Comparison of ENCODE assay signal across 15 cellular contexts in genomic region chr19:15532779-15533521, GRCh38. TPM values are rescaled to one million over a fixed set of nuclear protein-coding genes. Genes with fewer than 3 reads are reported as not detected.
DNase-seq lines count a peak whose midpoint lies in the region; ATAC-seq, FAIRE-seq and TF ChIP-seq lines count a peak whose summit lies in the region.
"Had no signal": no experiment of that assay in that cellular context is flagged by ENCODE, and none has a peak within 500 bp of the region (broad histone marks: within the 10 kb centered on the region; RNA-seq: fewer than 3 reads in every experiment).

No MANE protein-coding gene starts in this region.

- FAIRE-seq in HepG2 (lab: Jason Lieb, UNC): no peak
- no peak for FAIRE-seq in HTR-8/SVneo (lab: Jason Lieb, UNC)
- FAIRE-seq: RCC 7860 had no signal

- ATAC-seq in HepG2: peak; percentile 41; the same call in 1 of the 3 replicates
- ATAC-seq: left lung had no signal

- no peak for TF ChIP-seq RAD21 in HepG2 (CRISPR knock-in tag; IDR thresholded peaks at IDR 0.05)

- intact Hi-C loops in HepG2 (cut with micrococcal nuclease; ENCODE audit: unreplicated experiment): no loop called here

- no peak overlapping the region for H3K9ac ChIP-seq in HepG2 (ENCODE audit: insufficient read depth, low read depth, low read length)

- DNase-seq in NCI-H1417 (lab: John Stamatoyannopoulos, UW): peak in 2 of 3 experiments; percentile 23 to 63
- no peak for DNase-seq in NCI-H1417 treated with DMSO at 0.1 percent for 48 hours (lab: John Stamatoyannopoulos, UW)
- DNase-seq in M059J (ENCODE audit: low read depth): peak; percentile 15
- no peak for DNase-seq in activated CD4-positive, alpha-beta memory T cell treated with anti-CD3 and anti-CD28 coated beads, Interleukin-2, amount 10 ng/mL, durations not matched to agents 7 days and 5 days
- DNase-seq in HepG2 (ENCODE audit: low spot score): no peak
- no peak for DNase-seq in NCI-H187 (lab: John Stamatoyannopoulos, UW)
- DNase-seq in HTR-8/SVneo (ENCODE audit: insufficient read length, low spot score): no peak
- DNase-seq in coronary artery (ENCODE audit: low spot score): no peak
- DNase-seq: 8988T; amygdala; DMS53; glutamatergic neuron; left lung; stimulated activated naive CD4-positive, alpha-beta T cell treated with Interleukin-2 at 50 U/mL for 16 hours had no signal

- 0 out of 5 replicates have a peak, but pooled peaks cover 0 to 4% of the 10 kb centered on the region in 2 experiments for H3K27me3 ChIP-seq in HepG2 (ENCODE audit: control insufficient read depth in 1 of 2, insufficient read depth in 2 of 2, low read length in 2 of 2)

- no peak for TF ChIP-seq POLR2A in HepG2 (IDR thresholded peaks at IDR 0.05; ENCODE audit: insufficient read depth in 1 of 2, low read depth in 2 of 2, low read length in 2 of 2)

- in situ Hi-C loops in HepG2 (cut with HindIII; ENCODE audit: extremely low pct_ligation_motif_present, low pct_unique_long_range_greater_than_20kb): no loop called here

- H3K79me2 ChIP-seq in HepG2 (ENCODE audit: insufficient read depth, low read length): no peaks in the 10 kb centered on the region

- no peaks in the 10 kb centered on the region for H3K4me1 ChIP-seq in HepG2 (ENCODE audit: insufficient read depth, low read length)

- BruUV-seq in HepG2 (replicated peaks; lab: Mats Ljungman, UMichigan): no TSS peak

- no peak for TF ChIP-seq EP300 in HepG2 (IDR thresholded peaks at IDR 0.05; ENCODE audit: low read depth in 2 of 2, low read length in 2 of 2)
- no peak for TF ChIP-seq EP300 in HepG2 (CRISPR knock-in tag; IDR thresholded peaks at IDR 0.05; ENCODE audit: borderline replicate concordance)

- no peaks in the 10 kb centered on the region for H4K20me1 ChIP-seq in HepG2 (ENCODE audit: insufficient read depth, low read length)

- H3K4me3 Mint-ChIP-seq in activated CD4-positive, alpha-beta memory T cell treated with anti-CD3 and anti-CD28 coated beads, Interleukin-2, amount 10 ng/mL, durations not matched to agents 7 days and 5 days: no peak overlapping the region

- peaks cover 12% of the 10 kb centered on the region for H3K27me3 Mint-ChIP-seq in activated CD4-positive, alpha-beta memory T cell treated with anti-CD3 and anti-CD28 coated beads, Interleukin-2, amount 10 ng/mL, durations not matched to agents 7 days and 5 days

- CTCF ChIA-PET in activated CD4-positive, alpha-beta memory T cell treated with anti-CD3 and anti-CD28 coated beads, Interleukin-2, amount 10 ng/mL, durations not matched to agents 7 days and 5 days (lab: Charles Lee): interaction anchor here (2.1 kb wide), 1 partner anchor 23 kb away, joined by 5 read pairs; no protein-coding TSS in a partner anchor
- CTCF ChIA-PET in HepG2 (lab: Yijun Ruan, JAX; ENCODE audit: low intra/inter-chr PET ratio, low total read pairs): no interaction called here

- H3K36me3 Mint-ChIP-seq in activated CD4-positive, alpha-beta memory T cell treated with anti-CD3 and anti-CD28 coated beads, Interleukin-2, amount 10 ng/mL, durations not matched to agents 7 days and 5 days (ENCODE audit: low read depth): peaks cover 14% of the 10 kb centered on the region

- H3K4me3 ChIP-seq in HepG2 (replicated peaks in 1 of 3; ENCODE audit: insufficient read depth in 1 of 3, low read depth in 2 of 3, low read length in 3 of 3) (no peak overlapping the region), coronary artery (no peak overlapping the region)
- H3K4me3 ChIP-seq: left lung had no signal

- peaks cover 11% of the 10 kb centered on the region for H3K9me3 Mint-ChIP-seq in activated CD4-positive, alpha-beta memory T cell treated with anti-CD3 and anti-CD28 coated beads, Interleukin-2, amount 10 ng/mL, durations not matched to agents 7 days and 5 days

- 3% methylated on average over 2 of the region's 2 CpGs for WGBS in HepG2 (ENCODE audit: low lambda C conversion rate)

- H3K36me3 ChIP-seq in HepG2 (replicated peaks in 1 of 2; ENCODE audit: control insufficient read depth in 1 of 2, insufficient read depth in 2 of 2, low read length in 2 of 2): no peaks in the 10 kb centered on the region
- H3K36me3 ChIP-seq: left lung had no signal

- H3K9me3 ChIP-seq in HepG2 (ENCODE audit: low read length): no peaks in the 10 kb centered on the region; the same call in 1 of the 2 replicates

- peak overlapping the region; percentile 53 for H3K27ac Mint-ChIP-seq in activated CD4-positive, alpha-beta memory T cell treated with anti-CD3 and anti-CD28 coated beads, Interleukin-2, amount 10 ng/mL, durations not matched to agents 7 days and 5 days

- no peak overlapping the region for H3K4me2 ChIP-seq in HepG2 (ENCODE audit: low read depth, low read length)

- POLR2A ChIA-PET in activated CD4-positive, alpha-beta memory T cell treated with anti-CD3 and anti-CD28 coated beads, Interleukin-2, amount 10 ng/mL, durations not matched to agents 7 days and 5 days (lab: Charles Lee): interaction anchor here (1.0 kb wide), 1 partner anchor 114 kb away, joined by 4 read pairs; the partner anchor contains the start of gene AKAP8L
- POLR2A ChIA-PET in HepG2 (lab: Yijun Ruan, JAX): no interaction called here

- H3K27ac ChIP-seq in HepG2 (ENCODE audit: extremely low read length, insufficient read depth, low read length): no peak overlapping the region
- no peak overlapping the region for H3K27ac ChIP-seq in coronary artery

- no peak overlapping the region for H2AFZ ChIP-seq in HepG2 (ENCODE audit: low read length)

- peaks cover 28% of the 10 kb centered on the region for H3K4me1 Mint-ChIP-seq in activated CD4-positive, alpha-beta memory T cell treated with anti-CD3 and anti-CD28 coated beads, Interleukin-2, amount 10 ng/mL, durations not matched to agents 7 days and 5 days

- TF ChIP-seq CTCF in HepG2 (CRISPR knock-in tag; IDR thresholded peaks at IDR 0.05) (peak; percentile 37), coronary artery (IDR thresholded peaks at IDR 0.05) (no peak)

TF ChIP-seq in HepG2, 621 proteins besides CTCF, POLR2A, EP300 and RAD21 (continues in another document):
- no peak for TF ChIP-seq NPAS2 (CRISPR knock-in tag; IDR thresholded peaks at IDR 0.05; ENCODE audit: borderline replicate concordance)

RNA-seq across cellular contexts. Expression of gene CYP4F22, which starts 24.6 kb away (rescaled TPM):
- not detected in 2 replicates for total RNA-seq in M059J (2014; rRNA removed; shearing (Covaris generic))
- 1 to 10 TPM; 1.4 TPM for total RNA-seq in activated CD4-positive, alpha-beta memory T cell treated with anti-CD3 and anti-CD28 coated beads, Interleukin-2, amount 10 ng/mL, durations not matched to agents 7 days and 5 days
- total RNA-seq in HepG2 (2016; rRNA removed; fragmentation: Illumina TruSeq; extraction: Trizol): not detected in 2 replicates
- not detected in 2 replicates for total RNA-seq in HepG2 (2016; cell fraction: cytosol; rRNA removed; fragmentation: Illumina TruSeq; extraction: Trizol; ENCODE audit: low read depth)
- not detected in 2 replicates for total RNA-seq in HepG2 (2016; cell fraction: insoluble cytoplasmic fraction; rRNA removed; fragmentation: Illumina TruSeq; extraction: Trizol)
- not detected in 2 replicates for total RNA-seq in HepG2 (2016; cell fraction: membrane; rRNA removed; fragmentation: Illumina TruSeq; extraction: Trizol)
- total RNA-seq in HepG2 (2016; cell fraction: nucleus; rRNA removed; fragmentation: Illumina TruSeq; extraction: Trizol): not detected in 2 replicates
- 0.05 and 0.09 TPM in 2 replicates for polyA plus RNA-seq in HepG2 (2011; rRNA removed)
- polyA plus RNA-seq in HepG2 (2011; cell fraction: cytosol; rRNA removed): 0.04 TPM in 1 of 2 replicates, not detected in the other
- polyA plus RNA-seq in HepG2 (2011; cell fraction: nucleus; rRNA removed): 0.06 and 0.07 TPM in 2 replicates
- 0.08 and 0.13 TPM in 2 replicates for polyA plus RNA-seq in HepG2 (2012)
- polyA plus RNA-seq in HepG2 (2016; cell fraction: cytosol; fragmentation: Illumina TruSeq; extraction: Trizol; ENCODE audit: low read depth): not detected in 2 replicates
- not detected in 2 replicates for polyA plus RNA-seq in HepG2 (2016; cell fraction: insoluble cytoplasmic fraction; fragmentation: Illumina TruSeq; extraction: Trizol; ENCODE audit: low read depth)
- polyA plus RNA-seq in HepG2 (2016; cell fraction: membrane; fragmentation: Illumina TruSeq; extraction: Trizol; ENCODE audit: low read depth): not detected in 2 replicates
- polyA plus RNA-seq in HepG2 (2016; cell fraction: nucleus; fragmentation: Illumina TruSeq; extraction: Trizol; ENCODE audit: insufficient read depth, low read depth): not detected in 2 replicates
- not detected in 2 replicates for polyA minus RNA-seq in HepG2 (2011; rRNA and poly(A)+ RNA removed; ENCODE audit: low replicate concordance)
- polyA minus RNA-seq in HepG2 (2011; cell fraction: cytosol; rRNA and poly(A)+ RNA removed): not detected in 2 replicates
- not detected in 2 replicates for polyA minus RNA-seq in HepG2 (2011; cell fraction: nucleus; rRNA and poly(A)+ RNA removed)

RNA-seq across cellular contexts. Expression of gene PGLYRP2, which starts 53.6 kb away (rescaled TPM):
- 0.17 TPM in 1 of 2 replicates, not detected in the other for total RNA-seq in M059J (2014; rRNA removed; shearing (Covaris generic))
- under 1 TPM; 0.08 to 0.10 TPM for total RNA-seq in activated CD4-positive, alpha-beta memory T cell treated with anti-CD3 and anti-CD28 coated beads, Interleukin-2, amount 10 ng/mL, durations not matched to agents 7 days and 5 days
- total RNA-seq in HepG2 (2016; rRNA removed; fragmentation: Illumina TruSeq; extraction: Trizol): 0.49 and 1.0 TPM in 2 replicates
- 0.10 and 0.53 TPM in 2 replicates for total RNA-seq in HepG2 (2016; cell fraction: cytosol; rRNA removed; fragmentation: Illumina TruSeq; extraction: Trizol; ENCODE audit: low read depth)
- 0.46 and 1.3 TPM in 2 replicates for total RNA-seq in HepG2 (2016; cell fraction: insoluble cytoplasmic fraction; rRNA removed; fragmentation: Illumina TruSeq; extraction: Trizol)
- total RNA-seq in HepG2 (2016; cell fraction: membrane; rRNA removed; fragmentation: Illumina TruSeq; extraction: Trizol): 0.17 and 0.49 TPM in 2 replicates
- 0.94 and 1.4 TPM in 2 replicates for total RNA-seq in HepG2 (2016; cell fraction: nucleus; rRNA removed; fragmentation: Illumina TruSeq; extraction: Trizol)
- 0.04 and 0.35 TPM in 2 replicates for polyA plus RNA-seq in HepG2 (2011; rRNA removed)
- polyA plus RNA-seq in HepG2 (2011; cell fraction: cytosol; rRNA removed): 0.08 and 0.22 TPM in 2 replicates
- 0.27 and 0.69 TPM in 2 replicates for polyA plus RNA-seq in HepG2 (2011; cell fraction: nucleus; rRNA removed)
- polyA plus RNA-seq in HepG2 (2012): 0.11 and 1.1 TPM in 2 replicates
- polyA plus RNA-seq in HepG2 (2016; cell fraction: cytosol; fragmentation: Illumina TruSeq; extraction: Trizol; ENCODE audit: low read depth): 0.11 and 0.19 TPM in 2 replicates
- 0.35 and 0.38 TPM in 2 replicates for polyA plus RNA-seq in HepG2 (2016; cell fraction: insoluble cytoplasmic fraction; fragmentation: Illumina TruSeq; extraction: Trizol; ENCODE audit: low read depth)
- polyA plus RNA-seq in HepG2 (2016; cell fraction: membrane; fragmentation: Illumina TruSeq; extraction: Trizol; ENCODE audit: low read depth): 0.22 and 0.28 TPM in 2 replicates
- polyA plus RNA-seq in HepG2 (2016; cell fraction: nucleus; fragmentation: Illumina TruSeq; extraction: Trizol; ENCODE audit: insufficient read depth, low read depth): 0.79 and 2.3 TPM in 2 replicates
- polyA minus RNA-seq in HepG2 (2011; rRNA and poly(A)+ RNA removed; ENCODE audit: low replicate concordance): 0.07 and 0.34 TPM in 2 replicates
- polyA minus RNA-seq in HepG2 (2011; cell fraction: cytosol; rRNA and poly(A)+ RNA removed): 0.20 TPM in 1 of 2 replicates, not detected in the other
- 1.0 TPM in 1 of 2 replicates, not detected in the other for polyA minus RNA-seq in HepG2 (2011; cell fraction: nucleus; rRNA and poly(A)+ RNA removed)
- total RNA-seq: left lung had no signal

Comparison
In these comparisons a context has a peak if more than half of its experiments do, and no peak if none do; other contexts are left out.
1. DNase-seq: peak in NCI-H1417 (2 of 3) and M059J (single experiment); none in NCI-H1417 treated with DMSO at 0.1 percent for 48 hours (single experiment), activated CD4-positive, alpha-beta memory T cell treated with anti-CD3 and anti-CD28 coated beads, Interleukin-2, amount 10 ng/mL, durations not matched to agents 7 days and 5 days (single experiment), HepG2 (single experiment), NCI-H187 (0 of 2), HTR-8/SVneo (single experiment) and coronary artery (single experiment).